ENCODE assay signal across 8 cellular contexts in the genomic region with DNA sequence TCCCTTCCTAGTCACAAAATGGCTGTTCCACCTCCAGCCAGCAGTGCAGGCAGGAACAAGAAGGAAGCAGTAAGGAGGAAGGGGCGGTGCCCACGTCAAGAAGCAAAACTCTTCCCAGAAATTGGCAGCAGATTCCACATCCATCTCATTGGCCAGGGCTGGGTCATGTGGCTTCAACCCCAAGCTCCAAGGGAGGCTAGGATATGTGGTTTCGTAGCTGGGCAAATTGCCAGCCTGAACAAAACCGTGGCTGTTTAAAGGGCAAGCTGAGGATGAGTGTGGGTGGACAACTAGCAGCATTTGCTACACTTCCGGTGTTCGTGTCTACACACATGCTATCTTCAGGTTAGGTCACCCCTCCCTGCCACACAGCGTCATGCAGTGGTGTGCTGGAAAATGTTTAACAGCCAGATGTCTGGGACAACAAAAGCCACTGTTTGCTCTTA.
A peak's percentile ranks its signal among the peaks of the same experiment; 100 is the strongest.
DNase-seq lines count a peak whose midpoint lies in the region; TF ChIP-seq lines count a peak whose summit lies in the region.

No MANE protein-coding gene starts in this region.

- no peaks in the 10 kb centered on the region for H3K27me3 ChIP-seq in prostate gland (replicated peaks; ENCODE audit: insufficient read depth)

- TF ChIP-seq CTCF in choroid plexus epithelial cell (conservative IDR thresholded peaks at IDR 0.05; ENCODE audit: low read depth, low read length) = no peak
- no peak for TF ChIP-seq CTCF in prostate gland (IDR thresholded peaks at IDR 0.05)
- no peak for TF ChIP-seq CTCF in foreskin fibroblast (IDR thresholded peaks at IDR 0.05; ENCODE audit: low read depth, low read length)

- TF ChIP-seq POLR2A in prostate gland (IDR thresholded peaks at IDR 0.05) = no peak

- no peaks in the 10 kb centered on the region for H3K9me3 ChIP-seq in prostate gland

- intact Hi-C loops in prostate gland (cut with DNase I) = loop anchor here (10.0 kb wide), 1 partner anchor 90 kb away; a partner anchor contains a TSS

- no peaks in the 10 kb centered on the region for H3K4me1 ChIP-seq in prostate gland (replicated peaks)

- no peak overlapping the region for H3K27ac ChIP-seq in prostate gland

- peak overlapping the region; percentile 20 for H3K4me3 ChIP-seq in choroid plexus epithelial cell (ENCODE audit: low read depth, low read length)
- H3K4me3 ChIP-seq in prostate gland = no peak overlapping the region
- no peak overlapping the region for H3K4me3 ChIP-seq in foreskin fibroblast (ENCODE audit: low read depth in 1 of 2, low read length in 2 of 2)

- no peaks in the 10 kb centered on the region for H3K36me3 ChIP-seq in prostate gland

- peak; percentile 25 for DNase-seq in HCEC 1CT
- peak; percentile 82 for DNase-seq in NCI-H226
- peak; percentile 94 for DNase-seq in choroid plexus epithelial cell (ENCODE audit: low read depth)
- peak; percentile 84 for DNase-seq in occipital lobe (lab: John Stamatoyannopoulos, UW)
- no peak for DNase-seq in NCI-H187 treated with DMSO at 0.1 percent for 48 hours (lab: John Stamatoyannopoulos, UW)
- no peak for DNase-seq in prostate gland (ENCODE audit: low spot score)
- DNase-seq in foreskin fibroblast = no peak
- no peak for DNase-seq in activated CD8-positive, alpha-beta memory T cell treated with anti-CD3 and anti-CD28 coated beads, Interleukin-2, amount 50 U/mL, for 4 hours

- 52% methylated on average over 7 of the region's 7 CpGs for WGBS in prostate gland

Comparison
In these comparisons a context has a peak if more than half of its experiments do, and no peak if none do; other contexts are left out.
1. DNase-seq: peak in HCEC 1CT (single experiment), NCI-H226 (single experiment), choroid plexus epithelial cell (single experiment) and occipital lobe (single experiment); none in NCI-H187 treated with DMSO at 0.1 percent for 48 hours (single experiment), prostate gland (single experiment), foreskin fibroblast (0 of 2) and activated CD8-positive, alpha-beta memory T cell treated with anti-CD3 and anti-CD28 coated beads, Interleukin-2, amount 50 U/mL, for 4 hours (single experiment).